2 cellular contexts compared by ENCODE assay signal in genomic region chr12:27009926-27010325, GRCh38.
TF ChIP-seq lines count a peak whose summit lies in the region.

No MANE protein-coding gene starts in this region.

TF ChIP-seq in SK-N-SH, 30 proteins besides CTCF, POLR2A, EP300 and RAD21 (continued from another document):
- TF ChIP-seq SIN3A (IDR thresholded peaks at IDR 0.05; ENCODE audit: borderline replicate concordance, low read depth, low read length): no peak
- no peak for TF ChIP-seq FOXJ3 (CRISPR knock-in tag; IDR thresholded peaks at IDR 0.05)
- TF ChIP-seq PBX3 (IDR thresholded peaks at IDR 0.05): no peak
- no peak for TF ChIP-seq USF2 (IDR thresholded peaks at IDR 0.05; ENCODE audit: borderline replicate concordance, low read depth, low read length)
- no peak for TF ChIP-seq RFX5 (IDR thresholded peaks at IDR 0.05; ENCODE audit: low read length)
- no peak for TF ChIP-seq POLR2AphosphoS5 (IDR thresholded peaks at IDR 0.05; ENCODE audit: low read depth, low read length)
- no peak for TF ChIP-seq SMC3 (IDR thresholded peaks at IDR 0.05; ENCODE audit: low read depth, low read length)
- TF ChIP-seq TEAD4 (IDR thresholded peaks at IDR 0.05; ENCODE audit: borderline replicate concordance, insufficient read depth): no peak
- no peak for TF ChIP-seq ZBTB33 (IDR thresholded peaks at IDR 0.05; ENCODE audit: borderline replicate concordance, low read depth)
- TF ChIP-seq NRF1 (IDR thresholded peaks at IDR 0.05; ENCODE audit: low read depth, low read length): no peak
- TF ChIP-seq YY1 (IDR thresholded peaks at IDR 0.05; ENCODE audit: low read depth): no peak
- no peak for TF ChIP-seq IRF3 (IDR thresholded peaks at IDR 0.05; ENCODE audit: low read depth, low read length)
- TF ChIP-seq EZH2phosphoT487 (IDR thresholded peaks at IDR 0.05; ENCODE audit: borderline replicate concordance, low read depth): no peak
- TF ChIP-seq RXRA (IDR thresholded peaks at IDR 0.05; ENCODE audit: borderline replicate concordance, low read depth): no peak

TF ChIP-seq in SK-N-SH treated with all-trans-retinoic acid at 6 μM for 48 hours, 23 proteins besides CTCF, POLR2A, EP300 and RAD21 (continued from another document):
- TF ChIP-seq PATZ1 (CRISPR knock-in tag; IDR thresholded peaks at IDR 0.05; ENCODE audit: borderline replicate concordance) (no peak), ZC3H10 (CRISPR knock-in tag; IDR thresholded peaks at IDR 0.05) (no peak), ZNF8 (CRISPR knock-in tag; IDR thresholded peaks at IDR 0.05) (no peak), BACH2 (CRISPR knock-in tag; IDR thresholded peaks at IDR 0.05; ENCODE audit: borderline replicate concordance) (no peak)
